23 cellular contexts compared by ENCODE assay signal in the genomic region with DNA sequence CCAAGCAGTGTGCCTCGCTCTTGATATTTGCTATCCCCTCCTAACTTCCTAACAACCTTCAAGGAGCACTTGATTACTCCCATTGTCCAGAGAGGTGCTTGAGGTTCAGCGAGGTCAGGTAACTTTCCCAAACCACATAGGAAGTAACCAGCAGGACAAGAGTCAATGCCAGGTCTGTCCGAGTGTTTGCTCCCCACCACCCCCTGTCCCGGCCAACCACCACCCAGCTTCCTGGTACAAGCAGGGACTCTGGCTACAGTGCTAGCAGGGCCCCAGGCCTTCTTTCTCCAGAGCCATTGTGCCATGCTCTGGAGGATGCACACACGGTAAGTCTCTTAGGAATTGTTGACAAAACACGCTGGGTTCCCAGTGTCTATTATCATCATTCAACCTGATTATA. TPM values are rescaled to one million over a fixed set of nuclear protein-coding genes. Genes with fewer than 3 reads are reported as not detected.
DNase-seq lines count a peak whose midpoint lies in the region; ATAC-seq, FAIRE-seq and TF ChIP-seq lines count a peak whose summit lies in the region.
"Had no signal": no experiment of that assay in that cellular context is flagged by ENCODE, and none has a peak within 500 bp of the region (broad histone marks: within the 10 kb centered on the region; RNA-seq: fewer than 3 reads in every experiment).

No MANE protein-coding gene starts in this region.

- H3K4me3 Mint-ChIP-seq in CD8-positive, alpha-beta T cell: no peak overlapping the region
- H3K4me3 Mint-ChIP-seq in activated T-helper 17 cell treated with anti-CD3 and anti-CD28 coated beads, Interleukin-2, amount 50 U/mL, for 72 hours: no peak overlapping the region
- H3K4me3 Mint-ChIP-seq: activated CD8-positive, alpha-beta T cell treated with anti-CD3 and anti-CD28 coated beads, Interleukin-2, amount 10 ng/mL, durations not matched to agents 7 days and 5 days; activated naive CD4-positive, alpha-beta T cell treated with anti-CD3 and anti-CD28 coated beads, Interleukin-2, amount 50 U/mL, for 24 hours; stimulated activated naive CD8-positive, alpha-beta T cell treated with anti-CD3 and anti-CD28 coated beads, Interleukin-15, amount 100 ng/mL, for 72 hours had no signal

- peaks cover 55% of the 10 kb centered on the region for H3K36me3 Mint-ChIP-seq in CD8-positive, alpha-beta T cell
- peaks cover 82% of the 10 kb centered on the region for H3K36me3 Mint-ChIP-seq in activated T-helper 17 cell treated with anti-CD3 and anti-CD28 coated beads, Interleukin-2, amount 50 U/mL, for 72 hours (ENCODE audit: low read depth)

- peak overlapping the region; percentile 88 for H3K27ac Mint-ChIP-seq in CD8-positive, alpha-beta T cell
- H3K27ac Mint-ChIP-seq in activated T-helper 17 cell treated with anti-CD3 and anti-CD28 coated beads, Interleukin-2, amount 50 U/mL, for 72 hours: peak overlapping the region; percentile 46
- H3K27ac Mint-ChIP-seq: activated CD8-positive, alpha-beta T cell treated with anti-CD3 and anti-CD28 coated beads, Interleukin-2, amount 10 ng/mL, durations not matched to agents 7 days and 5 days; activated naive CD4-positive, alpha-beta T cell treated with anti-CD3 and anti-CD28 coated beads, Interleukin-2, amount 50 U/mL, for 24 hours had no signal

- H3K27ac ChIP-seq in BLaER1 treated with 17β-estradiol and CSF1 and Interleukin-3, amounts not matched to agents 10 nM and 100 nM: peak overlapping the region in 9 of 11 experiments; percentile 14 to 99 (median 94); a peak in 16 of 22 replicates
- H3K27ac ChIP-seq in CD8-positive, alpha-beta T cell (ENCODE audit: low read depth, low read length): peak overlapping the region; percentile 36
- H3K27ac ChIP-seq in lower lobe of right lung (no peak overlapping the region), small intestine (ENCODE audit: low read depth in 1 of 2, low read length in 1 of 2) (no peak overlapping the region)
- H3K27ac ChIP-seq: foreskin keratinocyte, RWPE1 had no signal

- H3K9ac ChIP-seq in BLaER1 treated with 17β-estradiol and CSF1 and Interleukin-3, amounts not matched to agents 10 nM and 100 nM: peak overlapping the region in 9 of 11 experiments; percentile 4 to 93 (median 84); a peak in 13 of 22 replicates

- H3K4me1 ChIP-seq in BLaER1 treated with 17β-estradiol and CSF1 and Interleukin-3, amounts not matched to agents 10 nM and 100 nM: peaks cover 47 to 100% (median 100%) of the 10 kb centered on the region in 10 experiments
- H3K4me1 ChIP-seq in CD8-positive, alpha-beta T cell (ENCODE audit: insufficient read depth, low read length): peaks cover 54% of the 10 kb centered on the region
- H3K4me1 ChIP-seq in lower lobe of right lung (peaks cover 14% of the 10 kb centered on the region), small intestine (ENCODE audit: control insufficient read depth in 2 of 2, insufficient read depth in 1 of 2, low read depth in 1 of 2, low read length in 1 of 2) (peaks cover 6 to 9% of the 10 kb centered on the region in 2 donors)
- H3K4me1 ChIP-seq: foreskin keratinocyte had no signal

- H4K20me1 ChIP-seq in BLaER1 treated with 17β-estradiol and CSF1 and Interleukin-3, amounts not matched to agents 10 nM and 100 nM: peaks cover 0 to 41% (median 0%) of the 10 kb centered on the region in 11 experiments; a peak in 6 of 22 replicates

- peaks cover 74 to 96% (median 84%) of the 10 kb centered on the region in 11 experiments for H3K36me3 ChIP-seq in BLaER1 treated with 17β-estradiol and CSF1 and Interleukin-3, amounts not matched to agents 10 nM and 100 nM
- H3K36me3 ChIP-seq in CD8-positive, alpha-beta T cell (ENCODE audit: insufficient read depth, low read length): peaks cover 8% of the 10 kb centered on the region
- peaks cover 39% of the 10 kb centered on the region for H3K36me3 ChIP-seq in lower lobe of right lung
- H3K36me3 ChIP-seq in small intestine (ENCODE audit: control insufficient read depth in 2 of 2, insufficient read depth in 2 of 2, low read length in 2 of 2): no peaks in the 10 kb centered on the region

- peaks cover 67% of the 10 kb centered on the region for H3K4me1 Mint-ChIP-seq in CD8-positive, alpha-beta T cell (ENCODE audit: low read depth)
- H3K4me1 Mint-ChIP-seq in activated T-helper 17 cell treated with anti-CD3 and anti-CD28 coated beads, Interleukin-2, amount 50 U/mL, for 72 hours: peaks cover 39% of the 10 kb centered on the region

- CTCF ChIA-PET in CD8-positive, alpha-beta T cell (lab: Charles Lee): interaction anchor here (13.4 kb wide), 1 partner anchor 54 kb away, joined by 194 read pairs; a partner anchor contains a TSS

- POLR2A ChIA-PET in CD8-positive, alpha-beta T cell (lab: Charles Lee): interaction anchor here (1.3 kb wide), 1 partner anchor 48 kb away, joined by 4 read pairs; no protein-coding TSS in a partner anchor

- 84 to 92% (median 91%) methylated on average over 6 of the region's 6 CpGs for WGBS in small intestine, 3 donors

- intact Hi-C loops in CD8-positive, alpha-beta T cell (cut with DNase I, micrococcal nuclease): no loop called here
- intact Hi-C loops in lower lobe of right lung (cut with DNase I): no loop called here

- no peak for DNase-seq in CD8-positive, alpha-beta T cell
- peak; percentile 64 for DNase-seq in lower lobe of right lung
- DNase-seq in Ammon's horn (ENCODE audit: low spot score): no peak
- no peak for DNase-seq in NCI-H1048 (lab: John Stamatoyannopoulos, UW)
- no peak for DNase-seq in small intestine
- DNase-seq: activated CD8-positive, alpha-beta T cell treated with anti-CD3 and anti-CD28 coated beads, Interleukin-2, amount 10 ng/mL, durations not matched to agents 7 days and 5 days; cerebellar nuclear complex; foreskin keratinocyte; hypothalamus; NCI-H1105 treated with DMSO at 0.1 percent for 48 hours; NCI-H2171; NCI-H526 treated with DMSO at 0.1 percent for 48 hours; stimulated activated CD4-positive, alpha-beta T cell treated with anti-CD3 and anti-CD28 coated beads, Interleukin-4, amount 100 ng/mL, for 4 hours; stimulated activated naive CD8-positive, alpha-beta T cell treated with anti-CD3 and anti-CD28 coated beads, Interleukin-15, amount 100 ng/mL, for 72 hours; T-helper 9 cell had no signal

- no peaks in the 10 kb centered on the region for H3K9me3 ChIP-seq in BLaER1 treated with 17β-estradiol and CSF1 and Interleukin-3, amounts not matched to agents 10 nM and 100 nM (replicated peaks in 1 of 11)
- no peaks in the 10 kb centered on the region for H3K9me3 ChIP-seq in CD8-positive, alpha-beta T cell (ENCODE audit: low read length)
- no peaks in the 10 kb centered on the region for H3K9me3 ChIP-seq in lower lobe of right lung
- H3K9me3 ChIP-seq in small intestine (ENCODE audit: control insufficient read depth, low read depth): no peaks in the 10 kb centered on the region
- H3K9me3 ChIP-seq: tibial nerve had no signal

- H3K4me2 ChIP-seq in BLaER1 treated with 17β-estradiol and CSF1 and Interleukin-3, amounts not matched to agents 10 nM and 100 nM: peak overlapping the region in 9 of 11 experiments; percentile 78 to 98 (median 88); a peak in 18 of 22 replicates

- FAIRE-seq in small intestine (lab: Jason Lieb, UNC): no peak
- FAIRE-seq: H54 had no signal

- H3K4me3 ChIP-seq in BLaER1 treated with 17β-estradiol and CSF1 and Interleukin-3, amounts not matched to agents 10 nM and 100 nM: no peak overlapping the region; a peak in 1 of 20 replicates
- H3K4me3 ChIP-seq in CD8-positive, alpha-beta T cell (ENCODE audit: low read depth, low read length): no peak overlapping the region
- H3K4me3 ChIP-seq in lower lobe of right lung: no peak overlapping the region
- H3K4me3 ChIP-seq in small intestine (ENCODE audit: low read depth in 1 of 2, low read length in 2 of 2): no peak overlapping the region
- H3K4me3 ChIP-seq: tibial nerve had no signal

- H3K27me3 Mint-ChIP-seq in CD8-positive, alpha-beta T cell (ENCODE audit: low read depth): no peaks in the 10 kb centered on the region
- no peaks in the 10 kb centered on the region for H3K27me3 Mint-ChIP-seq in activated T-helper 17 cell treated with anti-CD3 and anti-CD28 coated beads, Interleukin-2, amount 50 U/mL, for 72 hours
- H3K27me3 Mint-ChIP-seq: activated naive CD4-positive, alpha-beta T cell treated with anti-CD3 and anti-CD28 coated beads, Interleukin-2, amount 50 U/mL, for 24 hours; stimulated activated naive CD8-positive, alpha-beta T cell treated with anti-CD3 and anti-CD28 coated beads, Interleukin-15, amount 100 ng/mL, for 72 hours had no signal

- no peak for TF ChIP-seq CTCF in CD8-positive, alpha-beta T cell (IDR thresholded peaks at IDR 0.05)
- no peak for TF ChIP-seq CTCF in lower lobe of right lung (IDR thresholded peaks at IDR 0.05)

- H3K9me3 Mint-ChIP-seq in CD8-positive, alpha-beta T cell: no peaks in the 10 kb centered on the region
- no peaks in the 10 kb centered on the region for H3K9me3 Mint-ChIP-seq in activated T-helper 17 cell treated with anti-CD3 and anti-CD28 coated beads, Interleukin-2, amount 50 U/mL, for 72 hours
- H3K9me3 Mint-ChIP-seq: activated naive CD4-positive, alpha-beta T cell treated with anti-CD3 and anti-CD28 coated beads, Interleukin-2, amount 50 U/mL, for 24 hours; stimulated activated naive CD8-positive, alpha-beta T cell treated with anti-CD3 and anti-CD28 coated beads, Interleukin-15, amount 100 ng/mL, for 72 hours had no signal

- ATAC-seq in CD8-positive, alpha-beta T cell: no peak
- ATAC-seq in activated T-helper 17 cell treated with anti-CD3 and anti-CD28 coated beads, Interleukin-2, amount 50 U/mL, for 72 hours (replicated peaks): no peak
- peak; percentile 60 to 63 for ATAC-seq in lower lobe of right lung
- no peak for ATAC-seq in GM21381 (IDR thresholded peaks at IDR 0.05; ENCODE audit: unreplicated experiment)
- ATAC-seq: activated CD8-positive, alpha-beta T cell treated with anti-CD3 and anti-CD28 coated beads, Interleukin-2, amount 10 ng/mL, durations not matched to agents 7 days and 5 days; foreskin keratinocyte; SK-N-SH treated with all-trans-retinoic acid at 6 μM for 48 hours; stimulated activated naive CD8-positive, alpha-beta T cell treated with anti-CD3 and anti-CD28 coated beads, Interleukin-15, amount 100 ng/mL, for 72 hours had no signal

- no peaks in the 10 kb centered on the region for H3K27me3 ChIP-seq in BLaER1 treated with 17β-estradiol and CSF1 and Interleukin-3, amounts not matched to agents 10 nM and 100 nM
- H3K27me3 ChIP-seq in CD8-positive, alpha-beta T cell (ENCODE audit: insufficient read depth, low read length): no peaks in the 10 kb centered on the region
- no peaks in the 10 kb centered on the region for H3K27me3 ChIP-seq in lower lobe of right lung (ENCODE audit: low read depth)
- H3K27me3 ChIP-seq in small intestine (ENCODE audit: control insufficient read depth in 2 of 2, insufficient read depth in 2 of 2, low read length in 2 of 2): no peaks in the 10 kb centered on the region
- H3K27me3 ChIP-seq: foreskin keratinocyte, tibial nerve had no signal

RNA-seq across cellular contexts. Expression of a gene that starts 49.2 kb away (rescaled TPM):
- 10 to 100 TPM; 18.5 to 19.7 TPM for total RNA-seq in CD8-positive, alpha-beta T cell
- 10 to 100 TPM; 78.9 to 79.1 TPM for total RNA-seq in activated T-helper 17 cell treated with anti-CD3 and anti-CD28 coated beads, Interleukin-2, amount 50 U/mL, for 72 hours
- total RNA-seq in lower lobe of right lung: 22.4 TPM
- 1 to 10 TPM in 2 of 3 donors, under 1 TPM in 1; 0.81 to 5.0 (median 1.8) TPM for polyA plus RNA-seq in small intestine

Comparison
In these comparisons a context has a peak if more than half of its experiments do, and no peak if none do; other contexts are left out.
1. H3K27ac ChIP-seq: peak in BLaER1 treated with 17β-estradiol and CSF1 and Interleukin-3, amounts not matched to agents 10 nM and 100 nM (9 of 11) and CD8-positive, alpha-beta T cell (single experiment); none in lower lobe of right lung (single experiment) and small intestine (0 of 2).
2. ATAC-seq: peak in lower lobe of right lung (2 of 2); none in CD8-positive, alpha-beta T cell (single experiment), activated T-helper 17 cell treated with anti-CD3 and anti-CD28 coated beads, Interleukin-2, amount 50 U/mL, for 72 hours (single experiment) and GM21381 (single experiment).